In genomic region chr5:68267044-68267443, GRCh38 we compare ENCODE assay signal across 11 cellular contexts. TPM values are rescaled to one million over a fixed set of nuclear protein-coding genes. Genes with fewer than 3 reads are reported as not detected.
A peak's percentile ranks its signal among the peaks of the same experiment; 100 is the strongest.
DNase-seq lines count a peak whose midpoint lies in the region; ATAC-seq and TF ChIP-seq lines count a peak whose summit lies in the region.
"Had no signal": no experiment of that assay in that cellular context is flagged by ENCODE, and none has a peak within 500 bp of the region (broad histone marks: within the 10 kb centered on the region; RNA-seq: fewer than 3 reads in every experiment).

No MANE protein-coding gene starts in this region.

- no peak for TF ChIP-seq CTCF in breast epithelium (IDR thresholded peaks at IDR 0.05)
- no peak for TF ChIP-seq CTCF in upper lobe of right lung (IDR thresholded peaks at IDR 0.05)

- TF ChIP-seq POLR2A in breast epithelium (IDR thresholded peaks at IDR 0.05) = no peak

- intact Hi-C loops in breast epithelium (cut with DNase I; ENCODE audit: low total_unique reads) = no loop called here
- intact Hi-C loops in upper lobe of right lung (cut with DNase I) = no loop called here

- peak overlapping the region; percentile 18 for H3K9ac ChIP-seq in muscle layer of colon (ENCODE audit: low read length)

- H3K4me1 ChIP-seq in breast epithelium (peaks cover 13 to 41% of the 10 kb centered on the region in 2 donors), muscle layer of colon (ENCODE audit: insufficient read depth, low read length) (peaks cover 86% of the 10 kb centered on the region), upper lobe of right lung (peaks cover 85% of the 10 kb centered on the region)

- no peaks in the 10 kb centered on the region for H3K27me3 Mint-ChIP-seq in activated naive CD8-positive, alpha-beta T cell
- H3K27me3 Mint-ChIP-seq in activated naive CD8-positive, alpha-beta T cell treated with anti-CD3 and anti-CD28 coated beads for 36 hours = no peaks in the 10 kb centered on the region

- no peaks in the 10 kb centered on the region for H3K36me3 Mint-ChIP-seq in activated naive CD8-positive, alpha-beta T cell
- peaks cover 14% of the 10 kb centered on the region for H3K36me3 Mint-ChIP-seq in activated naive CD8-positive, alpha-beta T cell treated with anti-CD3 and anti-CD28 coated beads for 36 hours

- no peaks in the 10 kb centered on the region for H3K27me3 ChIP-seq in breast epithelium
- no peaks in the 10 kb centered on the region for H3K27me3 ChIP-seq in muscle layer of colon (ENCODE audit: control insufficient read depth in 1 of 2, insufficient read depth in 2 of 2, low read length in 2 of 2)
- no peaks in the 10 kb centered on the region for H3K27me3 ChIP-seq in upper lobe of right lung

- peak overlapping the region; percentile 84 for H3K27ac Mint-ChIP-seq in activated naive CD8-positive, alpha-beta T cell
- H3K27ac Mint-ChIP-seq in activated naive CD8-positive, alpha-beta T cell treated with anti-CD3 and anti-CD28 coated beads for 36 hours = no peak overlapping the region

- H3K4me3 ChIP-seq in breast epithelium = peak overlapping the region in 1 of 3 donors; percentile 6
- peak overlapping the region in 1 of 2 donors; percentile 10 for H3K4me3 ChIP-seq in muscle layer of colon (ENCODE audit: low read depth in 1 of 2, low read length in 2 of 2)
- H3K4me3 ChIP-seq in upper lobe of right lung = no peak overlapping the region
- H3K4me3 ChIP-seq: PC-9 had no signal

- no peaks in the 10 kb centered on the region for H3K9me3 Mint-ChIP-seq in activated naive CD8-positive, alpha-beta T cell (ENCODE audit: low read depth)
- H3K9me3 Mint-ChIP-seq in activated naive CD8-positive, alpha-beta T cell treated with anti-CD3 and anti-CD28 coated beads for 36 hours = no peaks in the 10 kb centered on the region

- no peak for ATAC-seq in upper lobe of right lung

- H3K4me1 Mint-ChIP-seq in activated naive CD8-positive, alpha-beta T cell (ENCODE audit: low read depth) = peaks cover 86% of the 10 kb centered on the region
- peaks cover 68% of the 10 kb centered on the region for H3K4me1 Mint-ChIP-seq in activated naive CD8-positive, alpha-beta T cell treated with anti-CD3 and anti-CD28 coated beads for 36 hours

- DNase-seq in activated naive CD8-positive, alpha-beta T cell treated with anti-CD3 and anti-CD28 coated beads for 36 hours = no peak
- DNase-seq in breast epithelium (ENCODE audit: low spot score in 2 of 2) (no peak), upper lobe of right lung (no peak), cortex of kidney (lab: John Stamatoyannopoulos, UW) (no peak), retina (no peak), NCI-H774 (lab: John Stamatoyannopoulos, UW) (no peak)
- DNase-seq: NCI-H1930, PC-9, T-helper 9 cell had no signal

- no peak overlapping the region for H3K4me3 Mint-ChIP-seq in activated naive CD8-positive, alpha-beta T cell
- no peak overlapping the region for H3K4me3 Mint-ChIP-seq in activated naive CD8-positive, alpha-beta T cell treated with anti-CD3 and anti-CD28 coated beads for 36 hours

- H3K36me3 ChIP-seq in breast epithelium = no peaks in the 10 kb centered on the region
- no peaks in the 10 kb centered on the region for H3K36me3 ChIP-seq in muscle layer of colon (ENCODE audit: insufficient read depth, low read length)
- no peaks in the 10 kb centered on the region for H3K36me3 ChIP-seq in upper lobe of right lung

- H3K27ac ChIP-seq in breast epithelium = peak overlapping the region; percentile 76 to 84
- peak overlapping the region; percentile 75 for H3K27ac ChIP-seq in muscle layer of colon (ENCODE audit: low read depth, low read length)
- H3K27ac ChIP-seq in upper lobe of right lung = peak overlapping the region; percentile 71
- H3K27ac ChIP-seq: PC-9 had no signal

- H3K9me3 ChIP-seq in breast epithelium (no peaks in the 10 kb centered on the region), muscle layer of colon (ENCODE audit: low read length) (no peaks in the 10 kb centered on the region), upper lobe of right lung (no peaks in the 10 kb centered on the region)

RNA-seq across cellular contexts. Expression of gene PIK3R1, which starts 51.5 kb away (rescaled TPM):
- total RNA-seq in activated naive CD8-positive, alpha-beta T cell treated with anti-CD3 and anti-CD28 coated beads for 36 hours = 10 to 100 TPM; 39.7 to 41.6 TPM
- total RNA-seq in breast epithelium = 100 to 1,000 TPM; 193 to 429 (median 275) TPM
- 137 TPM for total RNA-seq in upper lobe of right lung
